Comparison of ENCODE assay signal across 13 cellular contexts in the genomic region with DNA sequence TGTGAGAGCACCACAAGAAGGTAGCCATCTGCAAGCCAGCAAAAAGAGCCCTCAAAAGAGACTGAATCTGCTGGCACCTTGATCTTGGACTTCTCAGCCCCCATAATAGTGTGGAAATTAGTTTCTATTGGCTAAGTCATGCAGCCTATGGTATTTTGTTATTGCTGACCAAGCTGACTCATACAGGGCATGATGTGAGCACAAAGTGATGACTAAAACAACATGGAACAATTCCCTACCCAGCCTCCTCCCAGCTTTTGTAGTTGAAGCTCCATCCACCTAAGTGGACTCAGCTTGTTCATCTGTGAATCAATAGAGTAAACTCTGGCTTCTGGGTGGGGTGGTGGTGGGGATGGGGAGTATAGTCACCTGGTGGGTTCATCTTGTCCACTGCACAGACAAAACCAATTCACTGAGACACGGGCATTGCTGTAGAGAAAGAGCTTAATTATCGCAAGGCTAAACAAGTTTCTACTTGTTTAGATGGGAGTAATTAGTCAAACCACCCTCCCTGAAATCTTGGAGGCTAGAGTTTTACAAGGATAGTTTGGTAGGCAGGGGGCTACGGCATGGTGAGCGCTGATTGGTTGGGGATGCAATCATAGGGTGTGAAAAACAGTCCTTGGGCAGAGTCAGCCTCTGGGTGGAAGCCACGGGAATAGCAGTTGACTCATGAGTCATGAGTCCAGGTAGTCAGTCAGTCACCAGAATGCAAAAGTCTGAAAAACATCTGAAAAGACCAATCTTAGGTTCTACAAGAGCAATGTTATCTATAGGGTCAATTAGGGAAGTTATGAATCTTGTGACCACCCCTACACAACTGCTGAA.
A peak's percentile ranks its signal among the peaks of the same experiment; 100 is the strongest.
DNase-seq lines count a peak whose midpoint lies in the region; ATAC-seq and TF ChIP-seq lines count a peak whose summit lies in the region.
"Had no signal": no experiment of that assay in that cellular context is flagged by ENCODE, and none has a peak within 500 bp of the region (broad histone marks: within the 10 kb centered on the region; RNA-seq: fewer than 3 reads in every experiment).

No MANE protein-coding gene starts in this region.

- H2AFZ ChIP-seq in ACC112 (ENCODE audit: low read length, unreplicated experiment) (no peak overlapping the region), MM.1S (ENCODE audit: low read length) (no peak overlapping the region)

- no peak overlapping the region for H3K4me3 Mint-ChIP-seq in glutamatergic neuron (ENCODE audit: unreplicated experiment)
- H3K4me3 Mint-ChIP-seq: activated CD4-positive, alpha-beta memory T cell treated with anti-CD3 and anti-CD28 coated beads for 36 hours had no signal

- H3K9me3 Mint-ChIP-seq in glutamatergic neuron (ENCODE audit: unreplicated experiment), result peaks cover 1% of the 10 kb centered on the region
- H3K9me3 Mint-ChIP-seq: activated CD4-positive, alpha-beta memory T cell treated with anti-CD3 and anti-CD28 coated beads for 36 hours had no signal

- H3K27ac Mint-ChIP-seq in glutamatergic neuron (ENCODE audit: unreplicated experiment), result no peak overlapping the region
- H3K27ac Mint-ChIP-seq: activated CD4-positive, alpha-beta memory T cell treated with anti-CD3 and anti-CD28 coated beads for 36 hours had no signal

- no peak for TF ChIP-seq CTCF in fibroblast of the aortic adventitia (IDR thresholded peaks at IDR 0.05; ENCODE audit: insufficient read depth, low read length)
- TF ChIP-seq CTCF in MM.1S (IDR thresholded peaks at IDR 0.05; ENCODE audit: low read length), result no peak
- TF ChIP-seq CTCF in glutamatergic neuron (IDR thresholded peaks at IDR 0.05; ENCODE audit: partially characterized antibody, unreplicated experiment), result no peak

- H3K4me2 ChIP-seq in MM.1S (ENCODE audit: low read depth, low read length), result no peak overlapping the region

- H3K9me2 ChIP-seq in MM.1S (replicated peaks; ENCODE audit: insufficient read depth, low read length), result no peaks in the 10 kb centered on the region

- no peaks in the 10 kb centered on the region for H3K4me1 Mint-ChIP-seq in glutamatergic neuron (ENCODE audit: low read depth, unreplicated experiment)

- peak overlapping the region; percentile 35; the same call in 1 of the 2 replicates for H3K27ac ChIP-seq in ACC112 (ENCODE audit: low read depth, low read length)
- H3K27ac ChIP-seq in MM.1S (ENCODE audit: low read length), result no peak overlapping the region
- H3K27ac ChIP-seq: thyroid gland had no signal

- no peaks in the 10 kb centered on the region for H3F3A ChIP-seq in MM.1S (ENCODE audit: insufficient read depth, low read length)

- no peak overlapping the region for H3K9ac ChIP-seq in MM.1S (ENCODE audit: low read length)

- DNase-seq in HCEC 1CT, result peak; percentile 61
- peak; percentile 12 for DNase-seq in SW480 (ENCODE audit: low spot score)
- peak; percentile 7 for DNase-seq in fibroblast of the aortic adventitia (ENCODE audit: low read depth)
- DNase-seq in MM.1S, result no peak
- no peak for DNase-seq in glutamatergic neuron
- DNase-seq: activated CD4-positive, alpha-beta memory T cell treated with anti-CD3 and anti-CD28 coated beads for 36 hours; kidney glomerular epithelial cell; NCI-H1417 treated with DMSO at 0.1 percent for 48 hours; SHP77 treated with DMSO at 0.1 percent for 48 hours had no signal

- H3K9me3 ChIP-seq in MM.1S (replicated peaks; ENCODE audit: insufficient read depth, low read length), result no peaks in the 10 kb centered on the region
- H3K9me3 ChIP-seq: thyroid gland had no signal

- H3K27me3 Mint-ChIP-seq in glutamatergic neuron (ENCODE audit: unreplicated experiment), result peaks cover 2% of the 10 kb centered on the region

- H3K36me3 Mint-ChIP-seq in glutamatergic neuron (ENCODE audit: unreplicated experiment), result no peaks in the 10 kb centered on the region
- H3K36me3 Mint-ChIP-seq: activated CD4-positive, alpha-beta memory T cell treated with anti-CD3 and anti-CD28 coated beads for 36 hours had no signal

- H3K36me3 ChIP-seq in ACC112 (ENCODE audit: insufficient read depth, low read length) (no peaks in the 10 kb centered on the region), MM.1S (replicated peaks; ENCODE audit: insufficient read depth, low read length) (no peaks in the 10 kb centered on the region)
- H3K36me3 ChIP-seq: thyroid gland had no signal

- H3K79me2 ChIP-seq in ACC112 (ENCODE audit: control insufficient read depth, insufficient read depth, low read length, unreplicated experiment), result no peaks in the 10 kb centered on the region
- no peaks in the 10 kb centered on the region for H3K79me2 ChIP-seq in MM.1S (ENCODE audit: low read length)

- ATAC-seq in GM18520 (IDR thresholded peaks at IDR 0.05; ENCODE audit: unreplicated experiment) (no peak), HG02642 (IDR thresholded peaks at IDR 0.05; ENCODE audit: poor library complexity, unreplicated experiment) (no peak)

- 0 out of 2 replicates have a peak, but pooled peaks cover 5% of the 10 kb centered on the region for H3K27me3 ChIP-seq in ACC112 (ENCODE audit: insufficient read depth, low read length)
- H3K27me3 ChIP-seq in MM.1S (replicated peaks; ENCODE audit: insufficient read depth, low read length), result no peaks in the 10 kb centered on the region
- H3K27me3 ChIP-seq: thyroid gland had no signal

- no peak overlapping the region for H3K4me3 ChIP-seq in ACC112 (ENCODE audit: low read depth, low read length)
- H3K4me3 ChIP-seq in fibroblast of the aortic adventitia (ENCODE audit: low read depth, low read length), result no peak overlapping the region
- H3K4me3 ChIP-seq in MM.1S (ENCODE audit: low read length), result no peak overlapping the region
- H3K4me3 ChIP-seq: thyroid gland had no signal

- no peaks in the 10 kb centered on the region for H4K20me1 ChIP-seq in MM.1S (ENCODE audit: insufficient read depth, low read length)

- H3K4me1 ChIP-seq in ACC112 (ENCODE audit: control insufficient read depth, insufficient read depth, low read length, unreplicated experiment) (no peaks in the 10 kb centered on the region), MM.1S (ENCODE audit: low read length) (no peaks in the 10 kb centered on the region)

Comparison
In these comparisons a context has a peak if more than half of its experiments do, and no peak if none do; other contexts are left out.
1. DNase-seq: peak in HCEC 1CT (single experiment), SW480 (single experiment) and fibroblast of the aortic adventitia (single experiment); none in MM.1S (single experiment) and glutamatergic neuron (single experiment).